In genomic region chr5:36070687-36071571, GRCh38 we compare ENCODE assay signal across 8 cellular contexts. TPM values are rescaled to one million over a fixed set of nuclear protein-coding genes. Genes with fewer than 3 reads are reported as not detected.
A peak's percentile ranks its signal among the peaks of the same experiment; 100 is the strongest.
DNase-seq lines count a peak whose midpoint lies in the region; ATAC-seq and TF ChIP-seq lines count a peak whose summit lies in the region.

No MANE protein-coding gene starts in this region.

- ATAC-seq in GM18499 (IDR thresholded peaks at IDR 0.05; ENCODE audit: insufficient read depth, unreplicated experiment) (peak; percentile 49), HG02623 (IDR thresholded peaks at IDR 0.05; ENCODE audit: unreplicated experiment) (peak; percentile 88), mucosa of descending colon (peak; percentile 49), aorta (ENCODE audit: low FRiP score) (no peak)

- H2AFZ ChIP-seq in SK-N-SH (ENCODE audit: low read depth): no peak overlapping the region

- H3K27ac ChIP-seq in SK-N-SH (ENCODE audit: low read depth in 2 of 2, low read length in 1 of 2) (no peak overlapping the region), aorta (ENCODE audit: low read depth in 1 of 2, low read length in 2 of 2) (no peak overlapping the region)

- no peaks in the 10 kb centered on the region; the same call in 1 of the 2 replicates for H3K27me3 ChIP-seq in SK-N-SH (ENCODE audit: insufficient read depth)
- H3K27me3 ChIP-seq in aorta (ENCODE audit: control insufficient read depth in 1 of 2, insufficient read depth in 2 of 2, low read length in 1 of 2): no peaks in the 10 kb centered on the region

- TF ChIP-seq RAD21 in SK-N-SH (IDR thresholded peaks at IDR 0.05; ENCODE audit: low read length): no peak

- no peak for TF ChIP-seq CTCF in SK-N-SH (IDR thresholded peaks at IDR 0.05)
- no peak for TF ChIP-seq CTCF in mucosa of descending colon (IDR thresholded peaks at IDR 0.05)

- no peaks in the 10 kb centered on the region for H3K36me3 ChIP-seq in SK-N-SH (replicated peaks in 1 of 2; ENCODE audit: control insufficient read depth in 1 of 2, insufficient read depth in 2 of 2, low read length in 1 of 2)
- no peaks in the 10 kb centered on the region for H3K36me3 ChIP-seq in mucosa of descending colon (ENCODE audit: low read depth)
- no peaks in the 10 kb centered on the region for H3K36me3 ChIP-seq in aorta (ENCODE audit: control insufficient read depth in 1 of 2, insufficient read depth in 2 of 2, low read length in 1 of 2)

- H3K9me3 ChIP-seq in SK-N-SH (no peaks in the 10 kb centered on the region), mucosa of descending colon (no peaks in the 10 kb centered on the region), aorta (ENCODE audit: control insufficient read depth, low read length) (no peaks in the 10 kb centered on the region)

- no peaks in the 10 kb centered on the region for H3K9me2 ChIP-seq in SK-N-SH

- CTCF ChIA-PET in SK-N-SH (lab: Yijun Ruan, JAX): interaction anchor here (0.6 to 5.3 kb wide), 2 partner anchors 8 to 18 kb away, joined by 3 to 34 read pairs; no protein-coding TSS in a partner anchor

- H3K4me2 ChIP-seq in SK-N-SH: peak overlapping the region; percentile 50; the same call in 1 of the 2 replicates

- WGBS in SK-N-SH (ENCODE audit: low lambda C conversion rate): 28% methylated on average over 9 of the region's 9 CpGs
- WGBS in aorta, 2 donors: 56 to 59% methylated on average over 9 of the region's 9 CpGs

- no peak overlapping the region for H3K9ac ChIP-seq in SK-N-SH

- no peak for TF ChIP-seq EP300 in SK-N-SH (IDR thresholded peaks at IDR 0.05; ENCODE audit: borderline replicate concordance in 1 of 2, low read depth in 1 of 2, low read length in 1 of 2)

- DNase-seq in SK-N-SH (no peak), mucosa of descending colon (no peak), aorta (no peak), mucosa of gallbladder (ENCODE audit: low spot score) (no peak), SKM-1 (lab: John Stamatoyannopoulos, UW; ENCODE audit: unreplicated experiment) (no peak), GM19240 (ENCODE audit: insufficient read length, low spot score) (no peak)

- H3K4me3 ChIP-seq in SK-N-SH (ENCODE audit: low read depth in 2 of 2, low read length in 1 of 2) (peak overlapping the region in 1 of 2 experiments; percentile 13; a peak in 2 of 4 replicates), mucosa of descending colon (no peak overlapping the region), aorta (ENCODE audit: low read length in 2 of 2) (no peak overlapping the region)

- H3K79me2 ChIP-seq in SK-N-SH (ENCODE audit: insufficient read depth): no peaks in the 10 kb centered on the region

- intact Hi-C loops in mucosa of descending colon (cut with DNase I, micrococcal nuclease): no loop called here
- intact Hi-C loops in aorta (cut with DNase I): no loop called here

- POLR2A ChIA-PET in SK-N-SH (lab: Yijun Ruan, JAX): no interaction called here

- H3F3A ChIP-seq in SK-N-SH (replicated peaks; ENCODE audit: insufficient read depth): no peaks in the 10 kb centered on the region

- H3K4me1 ChIP-seq in SK-N-SH (ENCODE audit: control insufficient read depth in 1 of 2, insufficient read depth in 2 of 2, low read depth in 1 of 2, low read length in 1 of 2): peaks cover 0 to 8% of the 10 kb centered on the region in 2 experiments; a peak in 2 of 4 replicates
- H3K4me1 ChIP-seq in mucosa of descending colon (ENCODE audit: low read depth): no peaks in the 10 kb centered on the region
- H3K4me1 ChIP-seq in aorta (ENCODE audit: control insufficient read depth in 1 of 2, insufficient read depth in 2 of 2, low read length in 2 of 2): no peaks in the 10 kb centered on the region

- no peaks in the 10 kb centered on the region for H4K20me1 ChIP-seq in SK-N-SH (ENCODE audit: insufficient read depth)

TF ChIP-seq in SK-N-SH, 30 proteins besides CTCF, POLR2A, EP300 and RAD21:
- TF ChIP-seq, protein P1, sequence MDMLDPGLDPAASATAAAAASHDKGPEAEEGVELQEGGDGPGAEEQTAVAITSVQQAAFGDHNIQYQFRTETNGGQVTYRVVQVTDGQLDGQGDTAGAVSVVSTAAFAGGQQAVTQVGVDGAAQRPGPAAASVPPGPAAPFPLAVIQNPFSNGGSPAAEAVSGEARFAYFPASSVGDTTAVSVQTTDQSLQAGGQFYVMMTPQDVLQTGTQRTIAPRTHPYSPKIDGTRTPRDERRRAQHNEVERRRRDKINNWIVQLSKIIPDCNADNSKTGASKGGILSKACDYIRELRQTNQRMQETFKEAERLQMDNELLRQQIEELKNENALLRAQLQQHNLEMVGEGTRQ (IDR thresholded peaks at IDR 0.05; ENCODE audit: borderline replicate concordance, low read depth, low read length): no peak
- TF ChIP-seq FOXJ3 (CRISPR knock-in tag; IDR thresholded peaks at IDR 0.05) (no peak), PBX3 (IDR thresholded peaks at IDR 0.05) (no peak), TAF1 (IDR thresholded peaks at IDR 0.05; ENCODE audit: borderline replicate concordance, low read depth, low read length) (no peak), JUND (IDR thresholded peaks at IDR 0.05) (no peak), FOSL2 (IDR thresholded peaks at IDR 0.05; ENCODE audit: borderline replicate concordance, low read depth) (no peak)
- TF ChIP-seq, protein P2, sequence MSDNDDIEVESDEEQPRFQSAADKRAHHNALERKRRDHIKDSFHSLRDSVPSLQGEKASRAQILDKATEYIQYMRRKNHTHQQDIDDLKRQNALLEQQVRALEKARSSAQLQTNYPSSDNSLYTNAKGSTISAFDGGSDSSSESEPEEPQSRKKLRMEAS (IDR thresholded peaks at IDR 0.05; ENCODE audit: low read depth): no peak

RNA-seq across cellular contexts. Expression of gene UGT3A2, which starts 4.2 kb away (rescaled TPM):
- polyA plus RNA-seq in SK-N-SH (2012; rRNA removed): 0.05 TPM in 1 of 2 replicates, not detected in the other
- 0.01 and 0.04 TPM in 2 replicates for polyA plus RNA-seq in SK-N-SH (2012; cell fraction: cytosol; rRNA removed)
- polyA plus RNA-seq in SK-N-SH (2012; cell fraction: nucleus; rRNA removed): not detected in 2 replicates
- under 1 TPM in 1 of 3 donors, not detected in 2; 0.47 TPM for total RNA-seq in mucosa of descending colon
- not detected for total RNA-seq in aorta
- polyA plus RNA-seq in aorta: not detected
- total RNA-seq in mucosa of gallbladder: not detected
